ENCODE assay signal across 15 cellular contexts in genomic region chr5:35117960-35118359, GRCh38.
A peak's percentile ranks its signal among the peaks of the same experiment; 100 is the strongest.
DNase-seq lines count a peak whose midpoint lies in the region; ATAC-seq, FAIRE-seq and TF ChIP-seq lines count a peak whose summit lies in the region.
"Had no signal": no experiment of that assay in that cellular context is flagged by ENCODE, and none has a peak within 500 bp of the region (broad histone marks: within the 10 kb centered on the region; RNA-seq: fewer than 3 reads in every experiment).

No MANE protein-coding gene starts in this region.

- ATAC-seq in HG02623 (IDR thresholded peaks at IDR 0.05; ENCODE audit: unreplicated experiment) (peak; percentile 69), memory B cell (ENCODE audit: low read depth) (peak; percentile 44), HG03571 (IDR thresholded peaks at IDR 0.05; ENCODE audit: unreplicated experiment) (no peak)
- ATAC-seq: heart right ventricle, sciatic nerve had no signal

- H3K27ac Mint-ChIP-seq in memory B cell (no peak overlapping the region), type B pancreatic cell (no peak overlapping the region)

- no peak overlapping the region for H3K27ac ChIP-seq in caudate nucleus (ENCODE audit: low read depth, low read length)
- H3K27ac ChIP-seq: cardiac muscle cell, heart right ventricle had no signal

- FAIRE-seq in RCC 7860 (lab: Jason Lieb, UNC) = peak; percentile 60
- FAIRE-seq: GM19239 had no signal

- H3K4me3 Mint-ChIP-seq in memory B cell (no peak overlapping the region), type B pancreatic cell (no peak overlapping the region)

- peaks cover 2% of the 10 kb centered on the region for H3K27me3 Mint-ChIP-seq in memory B cell
- H3K27me3 Mint-ChIP-seq in type B pancreatic cell = no peaks in the 10 kb centered on the region

- H3K4me1 Mint-ChIP-seq in memory B cell (no peaks in the 10 kb centered on the region), type B pancreatic cell (ENCODE audit: unreplicated experiment) (no peaks in the 10 kb centered on the region)

- TF ChIP-seq CTCF in type B pancreatic cell (conservative IDR thresholded peaks at IDR 0.05) = no peak

- H3K9me3 Mint-ChIP-seq in memory B cell = peaks cover 2% of the 10 kb centered on the region
- H3K9me3 Mint-ChIP-seq in type B pancreatic cell = no peaks in the 10 kb centered on the region

- H3K36me3 Mint-ChIP-seq in memory B cell (no peaks in the 10 kb centered on the region), type B pancreatic cell (no peaks in the 10 kb centered on the region)

- peak; percentile 65 for DNase-seq in GM04504 (ENCODE audit: low read depth)
- DNase-seq in RCC 7860 (ENCODE audit: low spot score) = peak; percentile 74
- DNase-seq in memory B cell (ENCODE audit: low spot score in 2 of 2) = no peak
- no peak for DNase-seq in caudate nucleus (lab: John Stamatoyannopoulos, UW)
- no peak for DNase-seq in cerebellar cortex (ENCODE audit: low spot score)
- no peak for DNase-seq in type B pancreatic cell (ENCODE audit: extremely low spot score, unreplicated experiment)
- DNase-seq: heart right ventricle, MM.1S, NCI-H82, T-helper 2 cell had no signal

Comparison
In these comparisons a context has a peak if more than half of its experiments do, and no peak if none do; other contexts are left out.
1. DNase-seq: peak in GM04504 (single experiment) and RCC 7860 (single experiment); none in memory B cell (0 of 2), caudate nucleus (0 of 61), cerebellar cortex (single experiment) and type B pancreatic cell (single experiment).